ENCODE assay signal across 24 cellular contexts in the genomic region with DNA sequence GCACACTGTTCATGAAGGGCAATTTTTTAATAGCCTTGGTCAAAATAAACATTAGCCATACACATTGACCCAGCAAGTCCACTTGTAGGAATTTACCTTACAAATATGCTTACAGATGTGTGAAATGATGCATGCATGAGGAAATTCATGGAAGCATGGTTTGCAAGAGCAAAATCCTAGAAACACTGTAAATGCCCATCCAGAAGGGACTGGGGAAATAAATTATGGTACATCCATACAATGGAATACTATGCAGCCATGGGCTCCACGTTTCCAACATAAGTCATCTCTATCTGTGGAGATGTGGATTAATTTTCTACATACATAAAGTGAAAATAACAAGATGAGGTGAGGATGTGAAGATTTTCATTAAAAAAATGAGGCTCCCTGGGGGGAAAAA.
DNase-seq lines count a peak whose midpoint lies in the region; ATAC-seq, FAIRE-seq and TF ChIP-seq lines count a peak whose summit lies in the region.
"Had no signal": no experiment of that assay in that cellular context is flagged by ENCODE, and none has a peak within 500 bp of the region (broad histone marks: within the 10 kb centered on the region; RNA-seq: fewer than 3 reads in every experiment).

No MANE protein-coding gene starts in this region.

- H4K5ac ChIP-seq in H1 (ENCODE audit: insufficient read length, low read depth, low read length) = no peak overlapping the region

- intact Hi-C loops in OCI-LY7 (cut with micrococcal nuclease; ENCODE audit: unreplicated experiment) = loop anchor here (5.0 kb wide), 3 partner anchors 204 to 811 kb away; no protein-coding TSS in a partner anchor

- no peak overlapping the region for H3K18ac ChIP-seq in H1 (ENCODE audit: extremely low read depth, low read length)

- 78% methylated on average over 1 of the region's 1 CpG; no CpG with 5 or more reads in 1 of the 2 experiments for WGBS in H1 (ENCODE audit: extremely low coverage in 1 of 2, insufficient coverage in 1 of 2, insufficient read length in 1 of 2, insufficient replicate concordance in 2 of 2, low coverage in 1 of 2, low lambda C conversion rate in 2 of 2, missing lambda C conversion rate in 1 of 2), 2 experiments

- H2AK5ac ChIP-seq in H1 (ENCODE audit: low read depth, low read length) = no peak overlapping the region

- H3K56ac ChIP-seq in H1 (replicated peaks; ENCODE audit: insufficient read length, low read depth, low read length) = no peak overlapping the region

- no peaks in the 10 kb centered on the region for H3K9me3 ChIP-seq in OCI-LY7 (ENCODE audit: low read length)
- peaks cover 0 to 6% of the 10 kb centered on the region in 2 experiments; a peak in 1 of 4 replicates for H3K9me3 ChIP-seq in H1 (ENCODE audit: insufficient read depth in 2 of 2, low read depth in 1 of 2, low read length in 1 of 2)
- H3K9me3 ChIP-seq: BE2C, BLaER1 had no signal

- H3K9me3 Mint-ChIP-seq in WTC11 = peaks cover 19% of the 10 kb centered on the region
- H3K9me3 Mint-ChIP-seq: CD14-positive monocyte; CD8-positive, alpha-beta memory T cell had no signal

- H3K36me3 Mint-ChIP-seq in WTC11 = peaks cover 15% of the 10 kb centered on the region
- H3K36me3 Mint-ChIP-seq: CD14-positive monocyte; CD4-positive, alpha-beta memory T cell; CD4-positive, CD25-positive, alpha-beta regulatory T cell had no signal

- no peaks in the 10 kb centered on the region for H4K20me1 ChIP-seq in OCI-LY7 (ENCODE audit: insufficient read depth, low read length)
- H4K20me1 ChIP-seq in H1 (replicated peaks in 1 of 2; ENCODE audit: control insufficient read depth in 1 of 2, insufficient read depth in 2 of 2, low read length in 2 of 2) = no peaks in the 10 kb centered on the region
- H4K20me1 ChIP-seq: BLaER1 had no signal

- no peak overlapping the region for H3K27ac ChIP-seq in OCI-LY7 (ENCODE audit: low read depth, low read length, poor library complexity, severe bottlenecking)
- no peak overlapping the region for H3K27ac ChIP-seq in H1 (ENCODE audit: low read depth, low read length)
- H3K27ac ChIP-seq: BLaER1 had no signal

- CTCF ChIA-PET in OCI-LY7 (lab: Charles Lee; ENCODE audit: unreplicated experiment) = no interaction called here
- CTCF ChIA-PET in WTC11 (lab: Charles Lee) = no interaction called here
- CTCF ChIA-PET in H1 (lab: Charles Lee; ENCODE audit: partially characterized antibody) = interaction anchor here (1.2 kb wide), 1 partner anchor 30 kb away, joined by 3 read pairs; no protein-coding TSS in a partner anchor

- TF ChIP-seq RAD21 in H1 (IDR thresholded peaks at IDR 0.05 in 1 of 2, conservative IDR thresholded peaks at IDR 0.05 in 1 of 2; ENCODE audit: low read depth in 2 of 2, low read length in 2 of 2) = no peak

- FAIRE-seq in H1 (lab: Jason Lieb, UNC) = no peak
- FAIRE-seq: A204.1, GM12891 had no signal

- no peak overlapping the region for H4K91ac ChIP-seq in H1 (replicated peaks; ENCODE audit: insufficient read length, low read length)

- no peak overlapping the region for H3K27ac Mint-ChIP-seq in WTC11
- H3K27ac Mint-ChIP-seq: CD14-positive monocyte; CD4-positive, alpha-beta memory T cell; CD4-positive, CD25-positive, alpha-beta regulatory T cell; CD8-positive, alpha-beta memory T cell had no signal

- no peak overlapping the region for H3K14ac ChIP-seq in H1 (ENCODE audit: insufficient read length)

- no peak for TF ChIP-seq POLR2A in H1 (IDR thresholded peaks at IDR 0.05; ENCODE audit: control extremely low read depth in 1 of 2, low read depth in 2 of 2, low read length in 2 of 2)

- H3K27me3 ChIP-seq in H1 (replicated peaks in 1 of 4; ENCODE audit: control insufficient read depth in 3 of 4, extremely low read depth in 1 of 4, insufficient read depth in 3 of 4, low read length in 3 of 4) = no peaks in the 10 kb centered on the region
- H3K27me3 ChIP-seq: BE2C, BLaER1 had no signal

- no peak overlapping the region for H2BK120ac ChIP-seq in H1 (replicated peaks; ENCODE audit: low read depth, low read length)

- TF ChIP-seq EP300 in H1 (IDR thresholded peaks at IDR 0.05; ENCODE audit: borderline replicate concordance in 1 of 2, low read depth in 2 of 2, low read length in 2 of 2) = no peak

- no peaks in the 10 kb centered on the region; the same call in 1 of the 2 replicates for H3K79me1 ChIP-seq in H1 (ENCODE audit: low read depth, low read length)

- H2BK20ac ChIP-seq in H1 (ENCODE audit: low read length) = no peak overlapping the region

- H3K4me1 ChIP-seq in OCI-LY7 (ENCODE audit: insufficient read depth, low read length, poor library complexity, severe bottlenecking) = peaks cover 7% of the 10 kb centered on the region
- peaks cover 0 to 23% (median 9%) of the 10 kb centered on the region in 4 experiments; a peak in 5 of 7 replicates for H3K4me1 ChIP-seq in H1 (replicated peaks in 1 of 4; ENCODE audit: control insufficient read depth in 3 of 4, insufficient read depth in 4 of 4, low read length in 3 of 4)

- BruUV-seq in OCI-LY7 (replicated peaks; lab: Mats Ljungman, UMichigan) = no TSS peak

- H3K4me2 ChIP-seq in OCI-LY7 (ENCODE audit: low read length) (no peak overlapping the region), H1 (ENCODE audit: insufficient read depth in 1 of 2, low read depth in 2 of 2, low read length in 2 of 2) (no peak overlapping the region)
- H3K4me2 ChIP-seq: BLaER1 had no signal

- no peak overlapping the region for H3K23ac ChIP-seq in H1 (ENCODE audit: insufficient read length)

- no peak overlapping the region for H2BK5ac ChIP-seq in H1 (ENCODE audit: low read depth, low read length)

- H3K4ac ChIP-seq in H1 (replicated peaks; ENCODE audit: insufficient read length, low read depth, low read length) = no peak overlapping the region

- no peaks in the 10 kb centered on the region for H3K23me2 ChIP-seq in H1 (ENCODE audit: low read depth, low read length)

- H3K79me2 ChIP-seq in OCI-LY7 (ENCODE audit: insufficient read depth, low read depth, low read length) (no peaks in the 10 kb centered on the region), H1 (ENCODE audit: control insufficient read depth in 1 of 2, insufficient read depth in 2 of 2, low read length in 2 of 2) (peaks cover 0 to 15% of the 10 kb centered on the region in 2 experiments; a peak in 2 of 4 replicates)

- POLR2A ChIA-PET in OCI-LY7 (lab: Charles Lee) (no interaction called here), WTC11 (lab: Charles Lee) (no interaction called here), H1 (lab: Charles Lee; ENCODE audit: partially characterized antibody) (interaction anchor here (0.8 kb wide), 2 partner anchors 21 to 35 kb away, joined by 3 to 5 read pairs; no protein-coding TSS in a partner anchor)

- H3K27me3 Mint-ChIP-seq in WTC11 (ENCODE audit: low read depth) = no peaks in the 10 kb centered on the region

- DNase-seq in OCI-LY7 (ENCODE audit: low spot score) (no peak), WTC11 (ENCODE audit: low spot score) (no peak), H1 (ENCODE audit: low read depth in 1 of 2, low spot score in 2 of 2) (no peak), cortex of kidney (lab: John Stamatoyannopoulos, UW) (no peak), NCI-H1694 (lab: John Stamatoyannopoulos, UW) (no peak)
- DNase-seq: 8988T; ACHN; BE2C; C1 segment of cervical spinal cord; CD4-positive, alpha-beta memory T cell; CD4-positive, CD25-positive, alpha-beta regulatory T cell; CD8-positive, alpha-beta memory T cell; COR-L47; DMS 273 treated with DMSO at 0.1 percent for 48 hours; DMS153; DMS53; DMS79; DND-41; EL; GDM1 had no signal

- H4K8ac ChIP-seq in H1 (ENCODE audit: extremely low read depth, insufficient read depth, low read length) = no peak overlapping the region

- H3K9ac ChIP-seq in H1 (replicated peaks in 1 of 4; ENCODE audit: extremely low read depth in 1 of 4, low read depth in 3 of 4, low read length in 3 of 4) = no peak overlapping the region
- H3K9ac ChIP-seq: BLaER1 had no signal

- ATAC-seq in WTC11 = no peak

- H3K36me3 ChIP-seq in OCI-LY7 (ENCODE audit: insufficient read depth, low read length) (no peaks in the 10 kb centered on the region), H1 (ENCODE audit: control insufficient read depth in 2 of 4, insufficient read depth in 4 of 4, low read length in 3 of 4) (peaks cover 0 to 8% (median 0%) of the 10 kb centered on the region in 4 experiments; a peak in 3 of 8 replicates)
- H3K36me3 ChIP-seq: BE2C, BLaER1 had no signal

- no peak overlapping the region for H2BK15ac ChIP-seq in H1 (ENCODE audit: low read length)

- TF ChIP-seq CTCF in OCI-LY7 (conservative IDR thresholded peaks at IDR 0.05; ENCODE audit: low read length) = no peak
- no peak for TF ChIP-seq CTCF in WTC11 (IDR thresholded peaks at IDR 0.05)
- no peak for TF ChIP-seq CTCF in H1 (IDR thresholded peaks at IDR 0.05; ENCODE audit: control extremely low read depth in 1 of 3, insufficient read depth in 1 of 3, low read depth in 1 of 3, low read length in 3 of 3)

- H3K4me1 Mint-ChIP-seq in WTC11 = peaks cover 65% of the 10 kb centered on the region
- H3K4me1 Mint-ChIP-seq: CD14-positive monocyte; CD4-positive, alpha-beta memory T cell; CD4-positive, CD25-positive, alpha-beta regulatory T cell; CD8-positive, alpha-beta memory T cell had no signal

- H3K4me3 ChIP-seq in OCI-LY7 (ENCODE audit: low read depth, low read length, poor library complexity, severe bottlenecking) (no peak overlapping the region), H1 (ENCODE audit: extremely low read depth in 1 of 4, insufficient read depth in 2 of 4, low read depth in 3 of 4, low read length in 4 of 4) (no peak overlapping the region)
- H3K4me3 ChIP-seq: BLaER1 had no signal

- H2AFZ ChIP-seq in OCI-LY7 (ENCODE audit: low read length) = peak overlapping the region; percentile 96; the same call in 1 of the 2 replicates
- H2AFZ ChIP-seq in H1 (ENCODE audit: low read length) = no peak overlapping the region

- no peak overlapping the region for H2BK12ac ChIP-seq in H1 (ENCODE audit: low read depth, low read length)

- no peaks in the 10 kb centered on the region for H3K9me2 ChIP-seq in OCI-LY7 (ENCODE audit: insufficient read depth, low read length)

- no peak overlapping the region for H3K4me3 Mint-ChIP-seq in WTC11
- H3K4me3 Mint-ChIP-seq: CD14-positive monocyte; CD4-positive, alpha-beta memory T cell; CD4-positive, CD25-positive, alpha-beta regulatory T cell; CD8-positive, alpha-beta memory T cell had no signal

TF ChIP-seq in WTC11, 78 proteins besides CTCF, POLR2A, EP300 and RAD21:
- TF ChIP-seq GTF2I (CRISPR knock-in tag; conservative IDR thresholded peaks at IDR 0.05) (0 out of 2 replicates have a peak, but pooled peaks have one; percentile 61), TP53 (CRISPR knock-in tag; IDR thresholded peaks at IDR 0.05) (no peak)

TF ChIP-seq in H1, 55 proteins besides CTCF, POLR2A, EP300 and RAD21 (continues in another document):
- no peak for TF ChIP-seq SIX5 (IDR thresholded peaks at IDR 0.05; ENCODE audit: low read depth, low read length)
